ENCODE assay signal across 14 cellular contexts in the genomic region with DNA sequence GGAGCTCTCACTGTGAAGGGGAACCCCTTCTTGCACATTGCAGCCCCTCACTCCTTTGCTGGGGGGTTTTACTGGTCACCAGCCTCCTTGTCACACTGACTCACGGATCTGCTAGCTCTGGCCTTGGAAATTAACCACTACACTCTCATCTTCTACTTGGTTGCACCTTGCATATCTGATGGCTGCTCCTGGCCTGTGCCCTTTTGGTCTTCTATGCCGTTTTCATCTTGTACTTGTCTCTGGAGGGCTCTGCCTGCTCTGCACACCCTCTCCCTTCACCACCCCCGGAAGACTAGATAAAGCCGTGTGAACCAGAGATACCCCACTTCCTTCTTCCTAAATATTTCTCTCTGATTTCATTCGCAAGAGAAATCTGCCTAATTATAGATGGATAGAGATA. TPM values are rescaled to one million over a fixed set of nuclear protein-coding genes. Genes with fewer than 3 reads are reported as not detected.
DNase-seq lines count a peak whose midpoint lies in the region; ATAC-seq and TF ChIP-seq lines count a peak whose summit lies in the region.
"Had no signal": no experiment of that assay in that cellular context is flagged by ENCODE, and none has a peak within 500 bp of the region (broad histone marks: within the 10 kb centered on the region; RNA-seq: fewer than 3 reads in every experiment).

No MANE protein-coding gene starts in this region.

- peaks cover 17% of the 10 kb centered on the region for H3K36me3 ChIP-seq in effector memory CD4-positive, alpha-beta T cell (ENCODE audit: control insufficient read depth, insufficient read depth, low read length)
- H3K36me3 ChIP-seq in upper lobe of right lung = no peaks in the 10 kb centered on the region

- H3K4me1 ChIP-seq in effector memory CD4-positive, alpha-beta T cell (ENCODE audit: control insufficient read depth, insufficient read depth, low read length, poor library complexity, severe bottlenecking) = peaks cover 34% of the 10 kb centered on the region
- H3K4me1 ChIP-seq in upper lobe of right lung = no peaks in the 10 kb centered on the region

- DNase-seq in activated naive CD4-positive, alpha-beta T cell treated with anti-CD3 and anti-CD28 coated beads for 36 hours = no peak
- DNase-seq in activated naive CD4-positive, alpha-beta T cell treated with Interleukin-2 at 50 U/mL for 16 hours = no peak
- no peak for DNase-seq in activated CD4-positive, alpha-beta memory T cell treated with anti-CD3 and anti-CD28 coated beads, Interleukin-2, amount 10 ng/mL, durations not matched to agents 7 days and 5 days
- DNase-seq in effector memory CD4-positive, alpha-beta T cell = no peak
- DNase-seq in upper lobe of right lung = peak; percentile 8
- no peak for DNase-seq in AG20443 (ENCODE audit: low spot score)
- DNase-seq in ecto neural progenitor cell (ENCODE audit: low spot score) = no peak
- DNase-seq: activated B cell treated with CpG ODN at 0.5 μM for 24 hours, mesenchymal stem cell, NCI-H1092 treated with DMSO at 0.1 percent for 48 hours, NCI-H69, retina had no signal

- no peaks in the 10 kb centered on the region for H3K27me3 ChIP-seq in effector memory CD4-positive, alpha-beta T cell (replicated peaks; ENCODE audit: control insufficient read depth, insufficient read depth, low read length, poor library complexity, severe bottlenecking)
- no peaks in the 10 kb centered on the region for H3K27me3 ChIP-seq in upper lobe of right lung

- H3K36me3 Mint-ChIP-seq in activated naive CD4-positive, alpha-beta T cell treated with anti-CD3 and anti-CD28 coated beads for 36 hours (ENCODE audit: low read depth) = peaks cover 20% of the 10 kb centered on the region
- H3K36me3 Mint-ChIP-seq in activated CD4-positive, alpha-beta memory T cell treated with anti-CD3 and anti-CD28 coated beads, Interleukin-2, amount 10 ng/mL, durations not matched to agents 7 days and 5 days (ENCODE audit: low read depth) = peaks cover 51% of the 10 kb centered on the region

- intact Hi-C loops in activated naive CD4-positive, alpha-beta T cell treated with anti-CD3 and anti-CD28 coated beads for 36 hours (cut with micrococcal nuclease) = loop anchor here (1.0 to 2.0 kb wide), 4 partner anchors 8 to 27 kb away; no protein-coding TSS in a partner anchor
- intact Hi-C loops in upper lobe of right lung (cut with DNase I) = no loop called here

- no peaks in the 10 kb centered on the region for H3K27me3 Mint-ChIP-seq in activated naive CD4-positive, alpha-beta T cell treated with anti-CD3 and anti-CD28 coated beads for 36 hours (ENCODE audit: low read depth)
- H3K27me3 Mint-ChIP-seq in activated CD4-positive, alpha-beta memory T cell treated with anti-CD3 and anti-CD28 coated beads, Interleukin-2, amount 10 ng/mL, durations not matched to agents 7 days and 5 days = no peaks in the 10 kb centered on the region

- H3K9me3 ChIP-seq in effector memory CD4-positive, alpha-beta T cell (ENCODE audit: control insufficient read depth, low read length) = no peaks in the 10 kb centered on the region
- H3K9me3 ChIP-seq in upper lobe of right lung = no peaks in the 10 kb centered on the region

- H3K4me3 ChIP-seq in effector memory CD4-positive, alpha-beta T cell (ENCODE audit: insufficient read depth, low read depth, low read length, poor library complexity, severe bottlenecking) = peak overlapping the region; percentile 7
- no peak overlapping the region for H3K4me3 ChIP-seq in upper lobe of right lung

- H3K4me1 Mint-ChIP-seq in activated naive CD4-positive, alpha-beta T cell treated with anti-CD3 and anti-CD28 coated beads for 36 hours (ENCODE audit: low read depth) = peaks cover 86% of the 10 kb centered on the region
- H3K4me1 Mint-ChIP-seq in activated CD4-positive, alpha-beta memory T cell treated with anti-CD3 and anti-CD28 coated beads, Interleukin-2, amount 10 ng/mL, durations not matched to agents 7 days and 5 days = peaks cover 65% of the 10 kb centered on the region
- H3K4me1 Mint-ChIP-seq: activated B cell treated with CpG ODN at 0.5 μM for 24 hours had no signal

- peaks cover 4% of the 10 kb centered on the region for H3K9me3 Mint-ChIP-seq in activated naive CD4-positive, alpha-beta T cell treated with anti-CD3 and anti-CD28 coated beads for 36 hours
- no peaks in the 10 kb centered on the region for H3K9me3 Mint-ChIP-seq in activated CD4-positive, alpha-beta memory T cell treated with anti-CD3 and anti-CD28 coated beads, Interleukin-2, amount 10 ng/mL, durations not matched to agents 7 days and 5 days

- H3K27ac Mint-ChIP-seq in activated naive CD4-positive, alpha-beta T cell treated with anti-CD3 and anti-CD28 coated beads for 36 hours = peak overlapping the region; percentile 79
- H3K27ac Mint-ChIP-seq in activated CD4-positive, alpha-beta memory T cell treated with anti-CD3 and anti-CD28 coated beads, Interleukin-2, amount 10 ng/mL, durations not matched to agents 7 days and 5 days = peak overlapping the region; percentile 48
- H3K27ac Mint-ChIP-seq: activated B cell treated with CpG ODN at 0.5 μM for 24 hours had no signal

- peak overlapping the region; percentile 63 for H3K4me3 Mint-ChIP-seq in activated naive CD4-positive, alpha-beta T cell treated with anti-CD3 and anti-CD28 coated beads for 36 hours
- no peak overlapping the region for H3K4me3 Mint-ChIP-seq in activated CD4-positive, alpha-beta memory T cell treated with anti-CD3 and anti-CD28 coated beads, Interleukin-2, amount 10 ng/mL, durations not matched to agents 7 days and 5 days
- H3K4me3 Mint-ChIP-seq: activated B cell treated with CpG ODN at 0.5 μM for 24 hours had no signal

- POLR2A ChIA-PET in activated CD4-positive, alpha-beta memory T cell treated with anti-CD3 and anti-CD28 coated beads, Interleukin-2, amount 10 ng/mL, durations not matched to agents 7 days and 5 days (lab: Charles Lee) = interaction anchor here (0.8 to 2.7 kb wide), 7 partner anchors 9 to 27 kb away, joined by 3 to 15 read pairs (median 4); no protein-coding TSS in a partner anchor

- CTCF ChIA-PET in activated naive CD4-positive, alpha-beta T cell treated with anti-CD3 and anti-CD28 coated beads for 36 hours (lab: Charles Lee) = interaction anchor here (0.6 to 1.6 kb wide), 12 partner anchors 9 to 60 kb away, joined by 3 to 11 read pairs (median 4); partner anchors contain the start of gene CD247
- CTCF ChIA-PET in activated CD4-positive, alpha-beta memory T cell treated with anti-CD3 and anti-CD28 coated beads, Interleukin-2, amount 10 ng/mL, durations not matched to agents 7 days and 5 days (lab: Charles Lee) = interaction anchor here (1.4 to 1.7 kb wide), 3 partner anchors 10 to 67 kb away, joined by 4 to 5 read pairs (median 4); no protein-coding TSS in a partner anchor

- ATAC-seq in upper lobe of right lung = no peak
- ATAC-seq in HG03095 (IDR thresholded peaks at IDR 0.05; ENCODE audit: unreplicated experiment) = no peak

- peak overlapping the region; percentile 66 for H3K27ac ChIP-seq in effector memory CD4-positive, alpha-beta T cell (ENCODE audit: insufficient read depth, low read length, poor library complexity, severe bottlenecking)
- H3K27ac ChIP-seq in upper lobe of right lung = no peak overlapping the region

- TF ChIP-seq CTCF in upper lobe of right lung (IDR thresholded peaks at IDR 0.05) = no peak

RNA-seq across cellular contexts. Expression of gene CD247, which starts 44.6 kb away (rescaled TPM):
- 10 to 100 TPM; 73.5 to 78.3 TPM for total RNA-seq in activated naive CD4-positive, alpha-beta T cell treated with anti-CD3 and anti-CD28 coated beads for 36 hours
- 100 to 1,000 TPM; 239 to 242 TPM for total RNA-seq in activated CD4-positive, alpha-beta memory T cell treated with anti-CD3 and anti-CD28 coated beads, Interleukin-2, amount 10 ng/mL, durations not matched to agents 7 days and 5 days
- 8.9 TPM for total RNA-seq in upper lobe of right lung
- total RNA-seq: RPMI7951 had no signal
